In genomic region chr20:33828912-33829560, GRCh38 we compare ENCODE assay signal across 12 cellular contexts. TPM values are rescaled to one million over a fixed set of nuclear protein-coding genes. Genes with fewer than 3 reads are reported as not detected.
DNase-seq lines count a peak whose midpoint lies in the region; ATAC-seq and TF ChIP-seq lines count a peak whose summit lies in the region.
"Had no signal": no experiment of that assay in that cellular context is flagged by ENCODE, and none has a peak within 500 bp of the region (broad histone marks: within the 10 kb centered on the region; RNA-seq: fewer than 3 reads in every experiment).

No MANE protein-coding gene starts in this region.

- no peaks in the 10 kb centered on the region for H3K27me3 Mint-ChIP-seq in MCF 10A (ENCODE audit: insufficient read depth, unreplicated experiment)
- H3K27me3 Mint-ChIP-seq in dendritic cell treated with granulocyte-macrophage colony-stimulating factor and Interleukin-4, amounts not matched to agents 40 ng/mL and 50 ng/mL, for 4 days = no peaks in the 10 kb centered on the region

- no peaks in the 10 kb centered on the region for H3K9me3 Mint-ChIP-seq in MCF 10A (ENCODE audit: unreplicated experiment)
- no peaks in the 10 kb centered on the region for H3K9me3 Mint-ChIP-seq in dendritic cell treated with granulocyte-macrophage colony-stimulating factor and Interleukin-4, amounts not matched to agents 40 ng/mL and 50 ng/mL, for 4 days

- H3K4me3 Mint-ChIP-seq in MCF 10A (ENCODE audit: unreplicated experiment) = no peak overlapping the region
- no peak overlapping the region for H3K4me3 Mint-ChIP-seq in dendritic cell treated with granulocyte-macrophage colony-stimulating factor and Interleukin-4, amounts not matched to agents 40 ng/mL and 50 ng/mL, for 4 days

- H3K4me1 ChIP-seq in breast epithelium = peaks cover 0 to 7% of the 10 kb centered on the region in 2 donors
- H3K4me1 ChIP-seq in neutrophil (ENCODE audit: control insufficient read depth in 1 of 2, insufficient read depth in 1 of 2, low read depth in 1 of 2, low read length in 1 of 2) = peaks cover 38 to 52% of the 10 kb centered on the region in 2 experiments
- peaks cover 9% of the 10 kb centered on the region for H3K4me1 ChIP-seq in urinary bladder (ENCODE audit: insufficient read depth)

- no peak for ATAC-seq in GM18873 (IDR thresholded peaks at IDR 0.05; ENCODE audit: low FRiP score, unreplicated experiment)
- ATAC-seq in GM19395 (IDR thresholded peaks at IDR 0.05; ENCODE audit: unreplicated experiment) = no peak
- no peak for ATAC-seq in GM18498 (IDR thresholded peaks at IDR 0.05; ENCODE audit: unreplicated experiment)

- H3K27me3 ChIP-seq in breast epithelium = no peaks in the 10 kb centered on the region
- H3K27me3 ChIP-seq in neutrophil = no peaks in the 10 kb centered on the region

- POLR2A ChIA-PET in MCF 10A (lab: Yijun Ruan, JAX) = interaction anchor here (6.5 kb wide), 1 partner anchor 17 kb away, joined by 36 read pairs; the partner anchor contains the start of gene CHMP4B

- WGBS in urinary bladder = 26% methylated on average over 3 of the region's 3 CpGs

- H3K4me1 Mint-ChIP-seq in MCF 10A (ENCODE audit: insufficient read depth, unreplicated experiment) = peaks cover 38% of the 10 kb centered on the region
- peaks cover 89% of the 10 kb centered on the region for H3K4me1 Mint-ChIP-seq in dendritic cell treated with granulocyte-macrophage colony-stimulating factor and Interleukin-4, amounts not matched to agents 40 ng/mL and 50 ng/mL, for 4 days (ENCODE audit: low read depth)

- no peaks in the 10 kb centered on the region for H3K9me3 ChIP-seq in breast epithelium
- no peaks in the 10 kb centered on the region for H3K9me3 ChIP-seq in neutrophil

- intact Hi-C loops in breast epithelium (cut with DNase I; ENCODE audit: low total_unique reads) = no loop called here
- intact Hi-C loops in MCF 10A (cut with micrococcal nuclease) = no loop called here
- intact Hi-C loops in dendritic cell treated with granulocyte-macrophage colony-stimulating factor and Interleukin-4, amounts not matched to agents 40 ng/mL and 50 ng/mL, for 4 days (cut with micrococcal nuclease) = no loop called here

- DNase-seq in breast epithelium (ENCODE audit: low spot score in 2 of 2) = no peak
- DNase-seq in MCF 10A (ENCODE audit: unreplicated experiment) = no peak
- DNase-seq: amygdala, NCI-H1105 treated with DMSO at 0.1 percent for 48 hours, occipital lobe had no signal

- BruUV-seq in MCF 10A (replicated peaks; lab: Mats Ljungman, UMichigan) = no TSS peak

- H3K4me3 ChIP-seq in breast epithelium = no peak overlapping the region
- no peak overlapping the region for H3K4me3 ChIP-seq in neutrophil (ENCODE audit: low read depth in 1 of 2, low read length in 1 of 2)
- no peak overlapping the region for H3K4me3 ChIP-seq in urinary bladder (ENCODE audit: low read depth, low read length)

- TF ChIP-seq CTCF in breast epithelium (IDR thresholded peaks at IDR 0.05) = no peak
- TF ChIP-seq CTCF in MCF 10A (IDR thresholded peaks at IDR 0.05; ENCODE audit: unreplicated experiment) = no peak
- TF ChIP-seq CTCF in neutrophil (IDR thresholded peaks at IDR 0.05) = no peak

- H3K27ac Mint-ChIP-seq in MCF 10A (ENCODE audit: low read depth, unreplicated experiment) = no peak overlapping the region
- peak overlapping the region; percentile 48 for H3K27ac Mint-ChIP-seq in dendritic cell treated with granulocyte-macrophage colony-stimulating factor and Interleukin-4, amounts not matched to agents 40 ng/mL and 50 ng/mL, for 4 days

- CTCF ChIA-PET in MCF 10A (lab: Yijun Ruan, JAX) = no interaction called here

- peaks cover 17% of the 10 kb centered on the region for H3K36me3 Mint-ChIP-seq in MCF 10A (ENCODE audit: insufficient read depth, unreplicated experiment)
- peaks cover 56% of the 10 kb centered on the region for H3K36me3 Mint-ChIP-seq in dendritic cell treated with granulocyte-macrophage colony-stimulating factor and Interleukin-4, amounts not matched to agents 40 ng/mL and 50 ng/mL, for 4 days (ENCODE audit: low read depth)

- H3K27ac ChIP-seq in breast epithelium (peak overlapping the region; percentile 15 to 34), neutrophil (peak overlapping the region; percentile 63), urinary bladder (ENCODE audit: low read depth) (peak overlapping the region; percentile 6)
- H3K27ac ChIP-seq: epithelial cell of prostate had no signal

- TF ChIP-seq POLR2A in breast epithelium (IDR thresholded peaks at IDR 0.05) = no peak

- H3K36me3 ChIP-seq in breast epithelium (no peaks in the 10 kb centered on the region), neutrophil (peaks cover 8% of the 10 kb centered on the region), urinary bladder (ENCODE audit: insufficient read depth) (no peaks in the 10 kb centered on the region)

RNA-seq across cellular contexts. Expression of gene CHMP4B, which starts 17.9 kb away (rescaled TPM):
- 100 to 1,000 TPM in 1 of 3 donors, 10 to 100 TPM in 2; 76.4 to 106 (median 95.4) TPM for total RNA-seq in breast epithelium
- total RNA-seq in MCF 10A (2022) = 77.6 and 95.2 TPM in 2 replicates
- 33.5 TPM for total RNA-seq in urinary bladder
- 193 TPM for polyA plus RNA-seq in urinary bladder

Comparison
In these comparisons a context has a peak if more than half of its experiments do, and no peak if none do; other contexts are left out.
1. H3K27ac ChIP-seq: peak in every context shown above with its lines; median percentile 63 in neutrophil; 24 in breast epithelium; 6 in urinary bladder.